Comparison of ENCODE assay signal across 21 cellular contexts in genomic region chr2:118114863-118115262, GRCh38. TPM values are rescaled to one million over a fixed set of nuclear protein-coding genes. Genes with fewer than 3 reads are reported as not detected.
DNase-seq lines count a peak whose midpoint lies in the region; ATAC-seq and TF ChIP-seq lines count a peak whose summit lies in the region.
"Had no signal": no experiment of that assay in that cellular context is flagged by ENCODE, and none has a peak within 500 bp of the region (broad histone marks: within the 10 kb centered on the region; RNA-seq: fewer than 3 reads in every experiment).

No MANE protein-coding gene starts in this region.

- in situ Hi-C loops in mammary epithelial cell (cut with MboI; ENCODE audit: low sequenced_read_pairs in 2 of 2), result no loop called here

- WGBS in mammary epithelial cell (ENCODE audit: low coverage, missing lambda C conversion rate), result 86% methylated on average over 2 of the region's 2 CpGs

- H3K27ac ChIP-seq in mammary epithelial cell (ENCODE audit: insufficient read depth, low read depth, low read length), result peak overlapping the region; percentile 55
- H3K27ac ChIP-seq in breast epithelium, result no peak overlapping the region
- H3K27ac ChIP-seq in RWPE2 (ENCODE audit: poor library complexity, severe bottlenecking), result peak overlapping the region; percentile 94
- peak overlapping the region; percentile 78 for H3K27ac ChIP-seq in foreskin keratinocyte
- H3K27ac ChIP-seq: RWPE1, SK-N-MC had no signal

- peaks cover 50% of the 10 kb centered on the region for H3K4me1 ChIP-seq in mammary epithelial cell (ENCODE audit: insufficient read depth, low read length)
- no peaks in the 10 kb centered on the region for H3K4me1 ChIP-seq in breast epithelium
- H3K4me1 ChIP-seq in RWPE2 (ENCODE audit: insufficient read depth, poor library complexity, severe bottlenecking), result peaks cover 39% of the 10 kb centered on the region
- peaks cover 48% of the 10 kb centered on the region for H3K4me1 ChIP-seq in foreskin keratinocyte

- H3K36me3 ChIP-seq in mammary epithelial cell (ENCODE audit: insufficient read depth, low read length), result peaks cover 6% of the 10 kb centered on the region
- H3K36me3 ChIP-seq in breast epithelium, result no peaks in the 10 kb centered on the region
- peaks cover 9% of the 10 kb centered on the region for H3K36me3 ChIP-seq in RWPE2 (ENCODE audit: low read depth)

- no peak for ATAC-seq in RWPE2 (ENCODE audit: low read depth)
- ATAC-seq in foreskin keratinocyte, result no peak
- no peak for ATAC-seq in HG02610 (IDR thresholded peaks at IDR 0.05; ENCODE audit: unreplicated experiment)
- no peak for ATAC-seq in GM19467 (IDR thresholded peaks at IDR 0.05; ENCODE audit: unreplicated experiment)
- ATAC-seq: K562, Panc1 had no signal

- H3K4me2 ChIP-seq in mammary epithelial cell (ENCODE audit: insufficient read depth, low read depth, low read length), result no peak overlapping the region

- no peak overlapping the region for H2AFZ ChIP-seq in mammary epithelial cell (ENCODE audit: low read depth, low read length)

- TF ChIP-seq CTCF in mammary epithelial cell (conservative IDR thresholded peaks at IDR 0.05 in 1 of 2, IDR thresholded peaks at IDR 0.05 in 1 of 2; ENCODE audit: extremely low read depth in 1 of 2, insufficient read depth in 1 of 2, low read depth in 1 of 2, low read length in 2 of 2) (no peak), breast epithelium (IDR thresholded peaks at IDR 0.05) (no peak), RWPE2 (IDR thresholded peaks at IDR 0.05; ENCODE audit: poor library complexity, severe bottlenecking) (no peak), foreskin keratinocyte (conservative IDR thresholded peaks at IDR 0.05) (no peak)

- no peaks in the 10 kb centered on the region for H3K79me2 ChIP-seq in mammary epithelial cell (ENCODE audit: insufficient read depth, low read length)

- H3K4me3 ChIP-seq in mammary epithelial cell (replicated peaks in 1 of 3; ENCODE audit: insufficient read depth in 1 of 3, low read depth in 2 of 3, low read length in 3 of 3) (no peak overlapping the region), breast epithelium (no peak overlapping the region), RWPE2 (ENCODE audit: severe bottlenecking) (no peak overlapping the region)
- H3K4me3 ChIP-seq: K562, MG63, SK-N-MC had no signal

- DNase-seq in mammary epithelial cell (no peak), breast epithelium (ENCODE audit: low spot score in 2 of 2) (no peak), RWPE2 (ENCODE audit: low spot score) (no peak), foreskin keratinocyte (no peak), Kasumi-1 (lab: John Stamatoyannopoulos, UW) (no peak)
- DNase-seq: DMS153; DND-41; H7; NCI-H2029; NCI-H446 treated with DMSO at 0.1 percent for 48 hours; NCI-H526; NCI-H82; NK-92 treated with Interleukin-12 subunit alpha and Interleukin-12 subunit beta, amount 100 ng/mL, for 24 hours; SHP77 treated with DMSO at 0.1 percent for 48 hours had no signal

- H3K9ac ChIP-seq in mammary epithelial cell (ENCODE audit: insufficient read depth, low read length), result no peak overlapping the region

- CTCF ChIA-PET in mammary epithelial cell (lab: Charles Lee; ENCODE audit: low non-redundant PET), result no interaction called here

- no peaks in the 10 kb centered on the region for H4K20me1 ChIP-seq in mammary epithelial cell (ENCODE audit: insufficient read depth, low read length)

- intact Hi-C loops in mammary epithelial cell (cut with micrococcal nuclease) (no loop called here), breast epithelium (cut with DNase I; ENCODE audit: low total_unique reads) (no loop called here)

- H3K27me3 ChIP-seq in mammary epithelial cell (ENCODE audit: insufficient read depth, low read length), result no peaks in the 10 kb centered on the region
- H3K27me3 ChIP-seq in breast epithelium, result no peaks in the 10 kb centered on the region
- no peaks in the 10 kb centered on the region for H3K27me3 ChIP-seq in RWPE2 (ENCODE audit: insufficient read depth, poor library complexity, severe bottlenecking)
- H3K27me3 ChIP-seq in foreskin keratinocyte, result no peaks in the 10 kb centered on the region
- H3K27me3 ChIP-seq: MG63 had no signal

- dilution Hi-C loops in mammary epithelial cell (cut with HindIII; ENCODE audit: low sequenced_read_pairs), result no loop called here

- no peak for TF ChIP-seq POLR2A in breast epithelium (IDR thresholded peaks at IDR 0.05)

- BruUV-seq in mammary epithelial cell (replicated peaks; lab: Mats Ljungman, UMichigan), result no TSS peak

- H3K9me3 ChIP-seq in mammary epithelial cell (replicated peaks; ENCODE audit: insufficient read depth, low read length) (no peaks in the 10 kb centered on the region), breast epithelium (no peaks in the 10 kb centered on the region), RWPE2 (ENCODE audit: severe bottlenecking) (no peaks in the 10 kb centered on the region)

RNA-seq across cellular contexts. Expression of gene INSIG2, which starts 26.6 kb away (rescaled TPM):
- total RNA-seq in mammary epithelial cell, result 10 to 100 TPM; 10.5 to 19.8 TPM
- polyA plus RNA-seq in mammary epithelial cell, result 17.6 TPM
- 59.3 TPM for polyA minus RNA-seq in mammary epithelial cell
- 10 to 100 TPM; 13.1 to 30.9 (median 20.3) TPM for total RNA-seq in breast epithelium
- total RNA-seq in foreskin keratinocyte, result 16.4 and 19.2 TPM in 2 replicates
- polyA plus RNA-seq in foreskin keratinocyte, result 14.1 and 14.9 TPM in 2 replicates

Comparison
In these comparisons a context has a peak if more than half of its experiments do, and no peak if none do; other contexts are left out.
1. H3K27ac ChIP-seq: peak in mammary epithelial cell (single experiment), RWPE2 (single experiment) and foreskin keratinocyte (single experiment); none in breast epithelium (0 of 2).